Comparison of ENCODE assay signal across 16 cellular contexts in the genomic region with DNA sequence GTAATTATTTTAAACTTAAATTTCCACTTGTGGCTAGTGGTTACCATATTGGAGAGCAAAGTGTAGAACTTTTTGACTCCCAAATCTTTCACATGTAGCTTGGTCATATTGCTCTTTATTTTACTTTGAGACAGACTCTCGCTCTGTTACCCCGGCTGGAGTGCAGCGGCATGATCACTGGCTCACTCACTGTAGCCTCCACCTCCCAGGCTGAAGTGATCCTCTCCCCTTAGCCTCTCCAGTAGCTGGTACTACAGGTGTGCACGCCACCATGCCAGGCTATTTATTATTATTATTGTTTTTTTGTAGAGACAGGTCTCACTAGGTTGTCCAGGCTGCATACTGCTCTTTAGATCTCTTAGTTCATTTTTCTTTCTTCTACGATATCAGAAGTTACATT. TPM values are rescaled to one million over a fixed set of nuclear protein-coding genes. Genes with fewer than 3 reads are reported as not detected.
A peak's percentile ranks its signal among the peaks of the same experiment; 100 is the strongest.
DNase-seq lines count a peak whose midpoint lies in the region; ATAC-seq, FAIRE-seq and TF ChIP-seq lines count a peak whose summit lies in the region.
"Had no signal": no experiment of that assay in that cellular context is flagged by ENCODE, and none has a peak within 500 bp of the region (broad histone marks: within the 10 kb centered on the region; RNA-seq: fewer than 3 reads in every experiment).

No MANE protein-coding gene starts in this region.

- WGBS in IMR-90 (ENCODE audit: extremely low coverage in 2 of 2, insufficient read length in 1 of 2), 2 experiments: no CpG with 5 or more reads among the region's 5 CpGs
- WGBS in GM12878 (ENCODE audit: insufficient coverage, insufficient replicate concordance, low lambda C conversion rate, missing lambda C conversion rate): 96% methylated on average over 5 of the region's 5 CpGs
- 82% methylated on average over 5 of the region's 5 CpGs for WGBS in smooth muscle cell (ENCODE audit: low lambda C conversion rate)
- WGBS in tibial nerve, 2 donors: 91% methylated on average over 5 of the region's 5 CpGs

- ATAC-seq in IMR-90 (ENCODE audit: low read depth) (no peak), GM12878 (no peak), GM19351 (IDR thresholded peaks at IDR 0.05; ENCODE audit: unreplicated experiment) (no peak), HG02763 (IDR thresholded peaks at IDR 0.05; ENCODE audit: unreplicated experiment) (no peak)
- ATAC-seq: stimulated activated naive CD8-positive, alpha-beta T cell treated with anti-CD3 and anti-CD28 coated beads, Interleukin-15, amount 100 ng/mL, for 72 hours had no signal

- no peak overlapping the region for H2BK120ac ChIP-seq in IMR-90 (ENCODE audit: low read depth, low read length)

- no TSS peak for BruUV-seq in IMR-90 (replicated peaks; lab: Mats Ljungman, UMichigan)
- no TSS peak for BruUV-seq in GM12878 (replicated peaks; lab: Mats Ljungman, UMichigan)

- H3K14ac ChIP-seq in IMR-90 (replicated peaks; ENCODE audit: low read depth, low read length): no peak overlapping the region

- H3K4me2 ChIP-seq in IMR-90 (ENCODE audit: low read depth, low read length) (peak overlapping the region; percentile 34; the same call in 1 of the 2 replicates), GM12878 (ENCODE audit: control insufficient read depth, insufficient read depth) (peak overlapping the region; percentile 30), keratinocyte (ENCODE audit: control insufficient read depth, extremely low read depth, insufficient read depth, low read depth, low read length) (peak overlapping the region; percentile 7), smooth muscle cell (peak overlapping the region; percentile 92)

- no peak overlapping the region for H3K23ac ChIP-seq in IMR-90 (ENCODE audit: low read depth, low read length)

- H3K4me3 ChIP-seq in IMR-90 (ENCODE audit: insufficient read depth, low read depth, low read length) (no peak overlapping the region), GM12878 (0 out of 2 replicates have a peak overlapping the region, but pooled peaks have one; percentile 7), keratinocyte (ENCODE audit: control insufficient read depth in 2 of 3, extremely low read depth in 1 of 3, insufficient read depth in 2 of 3, low read depth in 1 of 3, low read length in 3 of 3) (no peak overlapping the region), smooth muscle cell (peak overlapping the region; percentile 84), tibial nerve (no peak overlapping the region)
- H3K4me3 ChIP-seq: adrenal gland had no signal

- no peak for DNase-seq in IMR-90
- no peak for DNase-seq in GM12878 (ENCODE audit: low read depth, low spot score)
- no peak for DNase-seq in keratinocyte (ENCODE audit: low read depth, low spot score)
- no peak for DNase-seq in smooth muscle cell (lab: John Stamatoyannopoulos, UW; ENCODE audit: unreplicated experiment)
- DNase-seq in DMS153 treated with DMSO at 0.1 percent for 48 hours (lab: John Stamatoyannopoulos, UW; ENCODE audit: unreplicated experiment): no peak
- DNase-seq in tibial nerve (ENCODE audit: low spot score in 2 of 2): no peak
- DNase-seq: adrenal gland; C1 segment of cervical spinal cord; cortex of kidney; GOT3; hypothalamus; NCI-H146; NCI-H510A treated with DMSO at 0.1 percent for 48 hours; stimulated activated naive CD8-positive, alpha-beta T cell treated with anti-CD3 and anti-CD28 coated beads, Interleukin-15, amount 100 ng/mL, for 72 hours had no signal

- TF ChIP-seq EP300 in GM12878 (IDR thresholded peaks at IDR 0.05; ENCODE audit: borderline replicate concordance in 1 of 2, control insufficient read depth in 1 of 2, low read depth in 2 of 2, low read length in 2 of 2) (no peak), tibial nerve (IDR thresholded peaks at IDR 0.05) (no peak)

- H3K79me1 ChIP-seq in IMR-90 (ENCODE audit: low read depth in 1 of 2, low read length in 2 of 2): peaks cover 5 to 40% of the 10 kb centered on the region in 2 experiments; a peak in 3 of 4 replicates

- H3F3A ChIP-seq in smooth muscle cell (ENCODE audit: low read depth): peaks cover 21% of the 10 kb centered on the region

- H3K4me1 ChIP-seq in IMR-90 (ENCODE audit: control insufficient read depth, insufficient read depth, low read length) (peaks cover 8% of the 10 kb centered on the region), GM12878 (ENCODE audit: control insufficient read depth, insufficient read depth, low read length) (peaks cover 4% of the 10 kb centered on the region; the same call in 1 of the 2 replicates), keratinocyte (ENCODE audit: control insufficient read depth, extremely low read depth, insufficient read depth, low read length) (peaks cover 34% of the 10 kb centered on the region), smooth muscle cell (ENCODE audit: low read depth) (peaks cover 43% of the 10 kb centered on the region), tibial nerve (peaks cover 0 to 76% (median 11%) of the 10 kb centered on the region in 4 donors)

- no peak overlapping the region for H2BK5ac ChIP-seq in IMR-90 (ENCODE audit: low read depth, low read length, poor library complexity, severe bottlenecking)

- SMC1A ChIA-PET in GM12878 (lab: Charles Lee; ENCODE audit: uncharacterized antibody, unreplicated experiment): interaction anchor here (0.8 to 7.2 kb wide), 12 partner anchors 8 to 298 kb away, joined by 3 to 110 read pairs (median 6); no protein-coding TSS in a partner anchor

- H3K4ac ChIP-seq in IMR-90 (ENCODE audit: low read depth, low read length): no peak overlapping the region

- no peak overlapping the region for H3K9ac ChIP-seq in IMR-90 (ENCODE audit: low read depth, low read length)
- H3K9ac ChIP-seq in GM12878 (ENCODE audit: control insufficient read depth, insufficient read depth, low read length): no peak overlapping the region
- H3K9ac ChIP-seq in keratinocyte (ENCODE audit: control insufficient read depth, extremely low read depth, insufficient read depth, low read length): no peak overlapping the region
- no peak overlapping the region for H3K9ac ChIP-seq in smooth muscle cell (ENCODE audit: low read depth)

- H3K56ac ChIP-seq in IMR-90 (ENCODE audit: extremely low read depth, insufficient read depth, low read length): no peak overlapping the region

- H2BK20ac ChIP-seq in IMR-90 (ENCODE audit: low read depth, low read length): no peak overlapping the region

- TF ChIP-seq RAD21 in IMR-90 (IDR thresholded peaks at IDR 0.05; ENCODE audit: low read length): no peak
- no peak for TF ChIP-seq RAD21 in GM12878 (IDR thresholded peaks at IDR 0.05; ENCODE audit: insufficient read depth, low read depth, low read length)

- H4K20me1 ChIP-seq in IMR-90 (ENCODE audit: insufficient read depth, low read length) (peaks cover 58% of the 10 kb centered on the region), GM12878 (ENCODE audit: control insufficient read depth, insufficient read depth) (no peaks in the 10 kb centered on the region), keratinocyte (ENCODE audit: control insufficient read depth, extremely low read depth, insufficient read depth, low read length) (peaks cover 11% of the 10 kb centered on the region), smooth muscle cell (ENCODE audit: low read depth) (peaks cover 77% of the 10 kb centered on the region)

- RAD21 ChIA-PET in GM12878 (lab: Charles Lee; ENCODE audit: unreplicated experiment): interaction anchor here (1.1 to 7.5 kb wide), 7 partner anchors 14 to 285 kb away, joined by 3 to 70 read pairs (median 7); no protein-coding TSS in a partner anchor

- dilution Hi-C loops in IMR-90 (cut with HindIII; ENCODE audit: low sequenced_read_pairs, unreplicated experiment): no loop called here
- dilution Hi-C loops in keratinocyte (cut with MboI; ENCODE audit: extremely low pct_ligation_motif_present, low sequenced_read_pairs): no loop called here

- POLR2A ChIA-PET in IMR-90 (lab: Charles Lee; ENCODE audit: unreplicated experiment): no interaction called here
- POLR2A ChIA-PET in GM12878 (lab: Charles Lee): interaction anchor here (0.5 to 1.9 kb wide), 7 partner anchors 11 to 64 kb away, joined by 3 to 9 read pairs (median 7); no protein-coding TSS in a partner anchor

- H3K36me3 ChIP-seq in IMR-90 (ENCODE audit: control insufficient read depth, insufficient read depth, low read length) (0 out of 2 replicates have a peak, but pooled peaks cover 3% of the 10 kb centered on the region), GM12878 (ENCODE audit: control insufficient read depth in 2 of 2, insufficient read depth in 2 of 2, low read length in 1 of 2) (no peaks in the 10 kb centered on the region), keratinocyte (ENCODE audit: control insufficient read depth in 2 of 2, extremely low read depth in 1 of 2, insufficient read depth in 2 of 2, low read length in 2 of 2) (peaks cover 2 to 13% of the 10 kb centered on the region in 2 experiments), smooth muscle cell (ENCODE audit: low read depth) (no peaks in the 10 kb centered on the region), tibial nerve (peaks cover 0 to 4% (median 0%) of the 10 kb centered on the region in 3 donors)
- H3K36me3 ChIP-seq: adrenal gland had no signal

- H2AFZ ChIP-seq in IMR-90 (replicated peaks; ENCODE audit: low read length, poor library complexity) (no peak overlapping the region), GM12878 (ENCODE audit: control insufficient read depth, low read depth, low read length) (no peak overlapping the region), keratinocyte (ENCODE audit: control insufficient read depth, low read length) (no peak overlapping the region), smooth muscle cell (ENCODE audit: low read depth) (no peak overlapping the region)

- H2AK9ac ChIP-seq in IMR-90 (replicated peaks; ENCODE audit: low read depth, low read length, poor library complexity): no peak overlapping the region

- CTCF ChIA-PET in IMR-90 (lab: Yijun Ruan, JAX) (no interaction called here), GM12878 (lab: Yijun Ruan, JAX) (interaction anchor here (0.6 to 1.9 kb wide), 5 partner anchors 11 to 289 kb away, joined by 3 to 9 read pairs (median 4); no protein-coding TSS in a partner anchor)

- TF ChIP-seq POLR2A in IMR-90 (IDR thresholded peaks at IDR 0.05; ENCODE audit: low read depth, low read length) (no peak), GM12878 (IDR thresholded peaks at IDR 0.05; ENCODE audit: low read depth, low read length) (no peak), tibial nerve (IDR thresholded peaks at IDR 0.05) (no peak)

- H3K9me1 ChIP-seq in IMR-90 (ENCODE audit: insufficient read depth, low read length) (peaks cover 9% of the 10 kb centered on the region), keratinocyte (ENCODE audit: control insufficient read depth, extremely low read depth, insufficient read depth, low read length) (no peaks in the 10 kb centered on the region)

- no peak overlapping the region for H2AK5ac ChIP-seq in IMR-90 (ENCODE audit: low read depth, low read length)

- no peak overlapping the region for H3K18ac ChIP-seq in IMR-90 (ENCODE audit: low read depth, low read length)

- no peak overlapping the region for H4K8ac ChIP-seq in IMR-90 (ENCODE audit: low read depth in 2 of 2, low read length in 2 of 2)

- H3K79me2 ChIP-seq in GM12878 (ENCODE audit: control insufficient read depth, insufficient read depth, low read length): peaks cover 85% of the 10 kb centered on the region
- peaks cover 81% of the 10 kb centered on the region for H3K79me2 ChIP-seq in keratinocyte (ENCODE audit: control insufficient read depth, insufficient read depth, low read length)
- H3K79me2 ChIP-seq in smooth muscle cell (ENCODE audit: low read depth): peaks cover 92% of the 10 kb centered on the region

- in situ Hi-C loops in IMR-90 (cut with MboI; ENCODE audit: low sequenced_read_pairs) (no loop called here), GM12878 (cut with MboI) (no loop called here)

- H3K27ac ChIP-seq in IMR-90 (ENCODE audit: insufficient read depth, low read length): no peak overlapping the region
- H3K27ac ChIP-seq in GM12878 (ENCODE audit: control insufficient read depth, insufficient read depth): no peak overlapping the region
- no peak overlapping the region for H3K27ac ChIP-seq in keratinocyte (ENCODE audit: control insufficient read depth, insufficient read depth, low read length)
- H3K27ac ChIP-seq in smooth muscle cell (ENCODE audit: low read depth): peak overlapping the region; percentile 99
- H3K27ac ChIP-seq in tibial nerve: no peak overlapping the region

- intact Hi-C loops in IMR-90 (cut with micrococcal nuclease): loop anchor here (10.0 kb wide), 1 partner anchor 162 kb away; no protein-coding TSS in a partner anchor
- intact Hi-C loops in GM12878 (cut with micrococcal nuclease; ENCODE audit: unreplicated experiment): loop anchor here (5.0 kb wide), 1 partner anchor 89 kb away; no protein-coding TSS in a partner anchor

- H3K9me3 ChIP-seq in IMR-90 (ENCODE audit: control insufficient read depth, insufficient read depth, low read length) (no peaks in the 10 kb centered on the region), GM12878 (replicated peaks; ENCODE audit: control insufficient read depth, insufficient read depth, low read length) (no peaks in the 10 kb centered on the region), keratinocyte (ENCODE audit: control insufficient read depth, low read depth, low read length) (no peaks in the 10 kb centered on the region), smooth muscle cell (replicated peaks; ENCODE audit: low read depth) (no peaks in the 10 kb centered on the region), tibial nerve (no peaks in the 10 kb centered on the region)
- H3K9me3 ChIP-seq: adrenal gland had no signal

- no peak overlapping the region for H2BK15ac ChIP-seq in IMR-90 (ENCODE audit: low read depth, low read length)

- no peak overlapping the region for H4K5ac ChIP-seq in IMR-90 (ENCODE audit: low read depth, low read length)

- H3K27me3 ChIP-seq in IMR-90 (ENCODE audit: control insufficient read depth, insufficient read depth, low read length) (no peaks in the 10 kb centered on the region), GM12878 (replicated peaks in 1 of 2; ENCODE audit: control insufficient read depth in 2 of 2, insufficient read depth in 2 of 2, low read length in 1 of 2) (no peaks in the 10 kb centered on the region), keratinocyte (ENCODE audit: control insufficient read depth, extremely low read depth, insufficient read depth, low read length) (no peaks in the 10 kb centered on the region), smooth muscle cell (ENCODE audit: low read depth) (no peaks in the 10 kb centered on the region), tibial nerve (no peaks in the 10 kb centered on the region)
- H3K27me3 ChIP-seq: adrenal gland had no signal

- TF ChIP-seq CTCF in IMR-90 (conservative IDR thresholded peaks at IDR 0.05; ENCODE audit: low read depth, low read length) (no peak), GM12878 (IDR thresholded peaks at IDR 0.05 in 2 of 3, conservative IDR thresholded peaks at IDR 0.05 in 1 of 3; ENCODE audit: control insufficient read depth in 2 of 3, extremely low read depth in 1 of 3, insufficient read depth in 1 of 3, low read depth in 3 of 3, low read length in 3 of 3) (no peak), keratinocyte (optimal IDR thresholded peaks at IDR 0.05 in 1 of 3, IDR thresholded peaks at IDR 0.05 in 1 of 3, conservative IDR thresholded peaks at IDR 0.05 in 1 of 3; ENCODE audit: extremely low read depth in 1 of 3, insufficient read depth in 2 of 3, low read length in 3 of 3) (no peak), smooth muscle cell (IDR thresholded peaks at IDR 0.05; ENCODE audit: borderline replicate concordance, insufficient read depth, poor library complexity, severe bottlenecking) (no peak), tibial nerve (IDR thresholded peaks at IDR 0.05) (no peak)

- FAIRE-seq in GM12878 (lab: Jason Lieb, UNC) (peak; percentile 31), keratinocyte (lab: Jason Lieb, UNC) (no peak)

- no peak overlapping the region for H4K91ac ChIP-seq in IMR-90 (ENCODE audit: insufficient read depth, low read depth, low read length)

RNA-seq across cellular contexts. Expression of a gene that starts 3.9 kb away (rescaled TPM):
- total RNA-seq in IMR-90 (2012; rRNA removed): 128 and 150 TPM in 2 replicates
- polyA plus RNA-seq in IMR-90 (2012; rRNA removed): 22.0 and 23.9 TPM in 2 replicates
- polyA plus RNA-seq in IMR-90 (2012; cell fraction: cytosol; rRNA removed): 10.0 and 11.3 TPM in 2 replicates
- polyA plus RNA-seq in IMR-90 (2012; cell fraction: nucleus; rRNA removed; ENCODE audit: low replicate concordance): 7.1 and 33.5 TPM in 2 replicates
- total RNA-seq in GM12878 (2013; cell fraction: nucleolus; rRNA removed): 505 and 506 TPM in 2 replicates
- total RNA-seq in GM12878 (2014; rRNA removed): 30.2 and 34.9 TPM in 2 replicates
- total RNA-seq in GM12878 (2014; rRNA removed; fragmentation: Illumina TruSeq; extraction: Trizol): 29.0 and 32.3 TPM in 2 replicates
- 35.0 and 35.8 TPM in 2 replicates for total RNA-seq in GM12878 (2021)
- 13.0 TPM for polyA plus RNA-seq in GM12878 (2011; ENCODE audit: low read depth)
- 6.3 and 9.1 TPM in 2 replicates for polyA plus RNA-seq in GM12878 (2011; rRNA removed)
- polyA plus RNA-seq in GM12878 (2011; cell fraction: cytosol; rRNA removed): 4.2 and 6.0 TPM in 2 replicates
- 17.9 and 21.3 TPM in 2 replicates for polyA plus RNA-seq in GM12878 (2011; cell fraction: nucleus; rRNA removed)
- 8.1 and 10.2 TPM in 2 replicates for polyA plus RNA-seq in GM12878 (2012)
- polyA plus RNA-seq in GM12878 (2014; fragmentation: Illumina TruSeq; extraction: Trizol): 15.0 and 26.0 TPM in 2 replicates
- 10 to 100 TPM in 1 of 2 experiments, 1 to 10 TPM in 1; 7.9 to 11.9 TPM for polyA plus RNA-seq in GM12878 (2014; fragmentation: Nextera tagmentation; extraction: Ambion mirVana)
- polyA plus RNA-seq in GM12878 (2014; rRNA removed): 8.2 and 9.9 TPM in 2 replicates
- 10 to 100 TPM; 21.9 to 23.8 TPM for polyA plus RNA-seq in GM12878 (2016; fragmentation: Nextera tagmentation; extraction: Ambion mirVana)
- 44.1 and 62.3 TPM in 2 replicates for polyA minus RNA-seq in GM12878 (2011; rRNA and poly(A)+ RNA removed)
- 4.1 and 4.2 TPM in 2 replicates for polyA minus RNA-seq in GM12878 (2011; cell fraction: cytosol; rRNA and poly(A)+ RNA removed)
- 63.8 and 111 TPM in 2 replicates for polyA minus RNA-seq in GM12878 (2011; cell fraction: nucleus; rRNA and poly(A)+ RNA removed)
- polyA plus RNA-seq in keratinocyte: 20.0 to 31.4 TPM (median 27.7 TPM) in 3 replicates
- 9.4 TPM for polyA plus RNA-seq in keratinocyte (2011; ENCODE audit: low read depth)
- 16.5 and 32.7 TPM in 2 replicates for polyA plus RNA-seq in keratinocyte (2011; cell fraction: cytosol; rRNA removed)
- 60.2 and 68.2 TPM in 2 replicates for polyA plus RNA-seq in keratinocyte (2011; cell fraction: nucleus; rRNA removed)
- polyA plus RNA-seq in keratinocyte (2012; ENCODE audit: low replicate concordance): 12.4 and 39.3 TPM in 2 replicates
- 104 to 223 TPM (median 134 TPM) in 3 replicates for polyA minus RNA-seq in keratinocyte
- polyA minus RNA-seq in keratinocyte (2011; cell fraction: cytosol; rRNA and poly(A)+ RNA removed): 21.3 TPM
- polyA minus RNA-seq in keratinocyte (2011; cell fraction: nucleus; rRNA and poly(A)+ RNA removed): 105 and 219 TPM in 2 replicates
- 265 and 294 TPM in 2 replicates for total RNA-seq in smooth muscle cell
- 149 and 161 TPM in 2 replicates for polyA plus RNA-seq in smooth muscle cell
- total RNA-seq in tibial nerve: 100 to 1,000 TPM in 2 of 4 donors, 10 to 100 TPM in 2; 87.5 to 106 (median 95.7) TPM

Comparison
In these comparisons a context has a peak if more than half of its experiments do, and no peak if none do; other contexts are left out.
1. H3K4me2 ChIP-seq: peak in every context shown above with its lines; median percentile 92 in smooth muscle cell; 34 in IMR-90; 30 in GM12878; 7 in keratinocyte.
2. H3K4me3 ChIP-seq: peak in GM12878 (single experiment) and smooth muscle cell (single experiment); none in IMR-90 (single experiment), keratinocyte (0 of 3) and tibial nerve (0 of 4).